ENCODE assay signal across 1 cellular context in the genomic region with DNA sequence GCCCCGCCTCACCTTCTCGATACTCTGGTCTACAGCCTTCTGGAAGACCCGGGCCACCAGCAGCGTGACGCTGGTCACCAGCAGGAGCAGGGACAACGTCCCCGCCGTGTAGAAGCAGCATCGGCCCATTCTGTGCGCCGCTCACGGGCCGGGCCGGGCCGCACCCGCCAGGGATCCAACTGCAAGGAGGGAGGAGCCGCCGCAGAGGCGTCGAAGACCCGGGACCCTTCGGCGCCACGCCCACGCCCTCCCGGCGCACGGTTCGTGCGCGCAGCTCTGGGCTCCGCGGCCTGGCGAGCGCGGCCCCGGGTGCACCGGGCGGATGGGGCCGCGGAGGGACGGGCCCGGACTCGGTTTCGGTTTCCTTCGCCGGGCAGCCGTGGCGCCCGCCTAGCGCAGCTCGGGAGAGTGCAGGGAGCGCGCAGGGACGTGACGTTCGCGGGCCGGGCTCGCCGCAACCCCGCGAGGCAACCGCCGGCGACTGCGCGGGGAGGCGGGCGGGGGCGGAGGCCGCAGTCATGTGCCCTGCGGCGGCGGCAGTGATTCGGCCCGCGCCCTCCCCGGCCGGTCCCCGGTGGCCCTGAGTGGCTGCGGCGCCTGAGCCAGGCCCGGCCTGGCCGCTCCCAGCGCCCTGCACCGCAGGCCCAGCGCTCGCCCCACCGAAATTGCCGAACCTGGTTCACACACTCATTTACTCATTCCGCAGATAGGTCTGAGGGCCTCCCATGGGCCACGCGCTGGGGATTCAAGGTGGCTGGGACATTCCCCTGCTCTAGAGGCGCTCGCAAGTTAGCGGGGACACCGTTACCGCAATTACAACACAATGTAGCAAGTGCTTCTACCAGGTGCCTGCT.
TF ChIP-seq lines count a peak whose summit lies in the region.

A gene with protein sequence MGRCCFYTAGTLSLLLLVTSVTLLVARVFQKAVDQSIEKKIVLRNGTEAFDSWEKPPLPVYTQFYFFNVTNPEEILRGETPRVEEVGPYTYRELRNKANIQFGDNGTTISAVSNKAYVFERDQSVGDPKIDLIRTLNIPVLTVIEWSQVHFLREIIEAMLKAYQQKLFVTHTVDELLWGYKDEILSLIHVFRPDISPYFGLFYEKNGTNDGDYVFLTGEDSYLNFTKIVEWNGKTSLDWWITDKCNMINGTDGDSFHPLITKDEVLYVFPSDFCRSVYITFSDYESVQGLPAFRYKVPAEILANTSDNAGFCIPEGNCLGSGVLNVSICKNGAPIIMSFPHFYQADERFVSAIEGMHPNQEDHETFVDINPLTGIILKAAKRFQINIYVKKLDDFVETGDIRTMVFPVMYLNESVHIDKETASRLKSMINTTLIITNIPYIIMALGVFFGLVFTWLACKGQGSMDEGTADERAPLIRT (minus strand): TSS at position 410 of the 854 bp plus-strand sequence. CDS start 281 bp downstream, at position 129.

TF ChIP-seq in H1, 55 proteins besides CTCF, POLR2A, EP300 and RAD21 (continues in another document):
- TF ChIP-seq SAP30 (IDR thresholded peaks at IDR 0.05; ENCODE audit: insufficient read depth, insufficient replicate concordance, low read length) (no peak), POU5F1 (IDR thresholded peaks at IDR 0.05; ENCODE audit: low read depth, low read length) (no peak), HDAC2 (IDR thresholded peaks at IDR 0.05; ENCODE audit: borderline replicate concordance in 1 of 2, low read depth in 2 of 2, low read length in 2 of 2) (no peak), BRCA1 (IDR thresholded peaks at IDR 0.05; ENCODE audit: low read depth, low read length) (no peak), SP1 (IDR thresholded peaks at IDR 0.05; ENCODE audit: low read depth, low read length) (no peak), RFX5 (IDR thresholded peaks at IDR 0.05; ENCODE audit: borderline replicate concordance, low read depth, low read length) (no peak), KDM5A (IDR thresholded peaks at IDR 0.05; ENCODE audit: low read length) (no peak), RBBP5 (IDR thresholded peaks at IDR 0.05; ENCODE audit: borderline replicate concordance, low read depth, low read length) (peak; percentile 97), JUN (IDR thresholded peaks at IDR 0.05; ENCODE audit: low read depth, low read length) (no peak), SIRT6 (IDR thresholded peaks at IDR 0.05; ENCODE audit: low read length) (no peak), ATF3 (IDR thresholded peaks at IDR 0.05; ENCODE audit: insufficient read depth, low read depth, low read length) (no peak; the same call in 1 of the 2 replicates), SUZ12 (IDR thresholded peaks at IDR 0.05; ENCODE audit: low read length) (no peak), PHF8 (conservative IDR thresholded peaks at IDR 0.05; ENCODE audit: low read depth, low read length) (peak; percentile 89), YY1 (IDR thresholded peaks at IDR 0.05; ENCODE audit: low read depth, low read length) (no peak), TCF12 (IDR thresholded peaks at IDR 0.05; ENCODE audit: low read depth, low read length) (no peak), CBX5 (IDR thresholded peaks at IDR 0.05; ENCODE audit: low read depth, low read length) (no peak), E2F6 (IDR thresholded peaks at IDR 0.05) (peak; percentile 32; the same call in 1 of the 2 replicates), TBP (IDR thresholded peaks at IDR 0.05; ENCODE audit: low read depth, low read length) (no peak; the same call in 1 of the 2 replicates), EZH2 (IDR thresholded peaks at IDR 0.05; ENCODE audit: low read depth, low read length, severe bottlenecking) (peak; percentile 22), HDAC6 (IDR thresholded peaks at IDR 0.05; ENCODE audit: low read depth, low read length) (no peak), GTF2F1 (IDR thresholded peaks at IDR 0.05; ENCODE audit: borderline replicate concordance, low read depth, low read length) (no peak), BACH1 (IDR thresholded peaks at IDR 0.05; ENCODE audit: low read length) (no peak; the same call in 1 of the 2 replicates), EGR1 (IDR thresholded peaks at IDR 0.05; ENCODE audit: borderline replicate concordance, low read depth, low read length) (peak; percentile 75), KDM4A (IDR thresholded peaks at IDR 0.05; ENCODE audit: low read depth, low read length, severe bottlenecking) (peak; percentile 72), ASH2L (IDR thresholded peaks at IDR 0.05; ENCODE audit: low read length) (peak; percentile 96), JUND (IDR thresholded peaks at IDR 0.05; ENCODE audit: low read length) (no peak), RNF2 (IDR thresholded peaks at IDR 0.05; ENCODE audit: borderline replicate concordance, low read depth, low read length, missing control alignments, poor library complexity, severe bottlenecking) (no peak), SP2 (IDR thresholded peaks at IDR 0.05; ENCODE audit: low read length) (no peak), TEAD4 (IDR thresholded peaks at IDR 0.05; ENCODE audit: low read depth, low read length) (no peak), ATF2 (IDR thresholded peaks at IDR 0.05; ENCODE audit: low read length) (no peak), POLR2AphosphoS5 (IDR thresholded peaks at IDR 0.05; ENCODE audit: low read depth, low read length) (peak; percentile 64; the same call in 1 of the 2 replicates), SIN3A (conservative IDR thresholded peaks at IDR 0.05 in 1 of 2, IDR thresholded peaks at IDR 0.05 in 1 of 2; ENCODE audit: low read depth in 1 of 2, low read length in 2 of 2) (no peak; a peak in 1 of 4 replicates), CHD1 (IDR thresholded peaks at IDR 0.05; ENCODE audit: low read depth, low read length) (no peak), GABPA (IDR thresholded peaks at IDR 0.05; ENCODE audit: borderline replicate concordance, insufficient read depth, low read length) (no peak), ZNF274 (IDR thresholded peaks at IDR 0.05; ENCODE audit: borderline replicate concordance, extremely low read depth, low read length) (no peak), RXRA (IDR thresholded peaks at IDR 0.05; ENCODE audit: insufficient read depth, low read depth, low read length) (no peak), CREB1 (IDR thresholded peaks at IDR 0.05) (peak; percentile 39), TAF7 (optimal IDR thresholded peaks at IDR 0.05; ENCODE audit: borderline replicate concordance, low read depth, low read length) (peak; percentile 30), SP4 (IDR thresholded peaks at IDR 0.05; ENCODE audit: low read length) (no peak), SIX5 (IDR thresholded peaks at IDR 0.05; ENCODE audit: low read depth, low read length) (no peak), CEBPB (IDR thresholded peaks at IDR 0.05; ENCODE audit: low read depth, low read length) (no peak), SRF (IDR thresholded peaks at IDR 0.05; ENCODE audit: low read depth, low read length) (no peak), MAFK (IDR thresholded peaks at IDR 0.05; ENCODE audit: low read depth, low read length) (no peak), CBX8 (IDR thresholded peaks at IDR 0.05; ENCODE audit: borderline replicate concordance, low read depth, low read length) (no peak), NRF1 (IDR thresholded peaks at IDR 0.05; ENCODE audit: low read depth, low read length) (0 out of 2 replicates have a peak, but pooled peaks have one; percentile 4), NANOG (IDR thresholded peaks at IDR 0.05; ENCODE audit: insufficient read depth, low read depth, low read length, poor library complexity, severe bottlenecking) (no peak)
- TF ChIP-seq, protein P1, sequence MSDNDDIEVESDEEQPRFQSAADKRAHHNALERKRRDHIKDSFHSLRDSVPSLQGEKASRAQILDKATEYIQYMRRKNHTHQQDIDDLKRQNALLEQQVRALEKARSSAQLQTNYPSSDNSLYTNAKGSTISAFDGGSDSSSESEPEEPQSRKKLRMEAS (IDR thresholded peaks at IDR 0.05): peak; percentile 62; the same call in 1 of the 2 replicates
- TF ChIP-seq, protein P2, sequence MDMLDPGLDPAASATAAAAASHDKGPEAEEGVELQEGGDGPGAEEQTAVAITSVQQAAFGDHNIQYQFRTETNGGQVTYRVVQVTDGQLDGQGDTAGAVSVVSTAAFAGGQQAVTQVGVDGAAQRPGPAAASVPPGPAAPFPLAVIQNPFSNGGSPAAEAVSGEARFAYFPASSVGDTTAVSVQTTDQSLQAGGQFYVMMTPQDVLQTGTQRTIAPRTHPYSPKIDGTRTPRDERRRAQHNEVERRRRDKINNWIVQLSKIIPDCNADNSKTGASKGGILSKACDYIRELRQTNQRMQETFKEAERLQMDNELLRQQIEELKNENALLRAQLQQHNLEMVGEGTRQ (IDR thresholded peaks at IDR 0.05; ENCODE audit: low read length): peak; percentile 53
- TF ChIP-seq, protein P3, sequence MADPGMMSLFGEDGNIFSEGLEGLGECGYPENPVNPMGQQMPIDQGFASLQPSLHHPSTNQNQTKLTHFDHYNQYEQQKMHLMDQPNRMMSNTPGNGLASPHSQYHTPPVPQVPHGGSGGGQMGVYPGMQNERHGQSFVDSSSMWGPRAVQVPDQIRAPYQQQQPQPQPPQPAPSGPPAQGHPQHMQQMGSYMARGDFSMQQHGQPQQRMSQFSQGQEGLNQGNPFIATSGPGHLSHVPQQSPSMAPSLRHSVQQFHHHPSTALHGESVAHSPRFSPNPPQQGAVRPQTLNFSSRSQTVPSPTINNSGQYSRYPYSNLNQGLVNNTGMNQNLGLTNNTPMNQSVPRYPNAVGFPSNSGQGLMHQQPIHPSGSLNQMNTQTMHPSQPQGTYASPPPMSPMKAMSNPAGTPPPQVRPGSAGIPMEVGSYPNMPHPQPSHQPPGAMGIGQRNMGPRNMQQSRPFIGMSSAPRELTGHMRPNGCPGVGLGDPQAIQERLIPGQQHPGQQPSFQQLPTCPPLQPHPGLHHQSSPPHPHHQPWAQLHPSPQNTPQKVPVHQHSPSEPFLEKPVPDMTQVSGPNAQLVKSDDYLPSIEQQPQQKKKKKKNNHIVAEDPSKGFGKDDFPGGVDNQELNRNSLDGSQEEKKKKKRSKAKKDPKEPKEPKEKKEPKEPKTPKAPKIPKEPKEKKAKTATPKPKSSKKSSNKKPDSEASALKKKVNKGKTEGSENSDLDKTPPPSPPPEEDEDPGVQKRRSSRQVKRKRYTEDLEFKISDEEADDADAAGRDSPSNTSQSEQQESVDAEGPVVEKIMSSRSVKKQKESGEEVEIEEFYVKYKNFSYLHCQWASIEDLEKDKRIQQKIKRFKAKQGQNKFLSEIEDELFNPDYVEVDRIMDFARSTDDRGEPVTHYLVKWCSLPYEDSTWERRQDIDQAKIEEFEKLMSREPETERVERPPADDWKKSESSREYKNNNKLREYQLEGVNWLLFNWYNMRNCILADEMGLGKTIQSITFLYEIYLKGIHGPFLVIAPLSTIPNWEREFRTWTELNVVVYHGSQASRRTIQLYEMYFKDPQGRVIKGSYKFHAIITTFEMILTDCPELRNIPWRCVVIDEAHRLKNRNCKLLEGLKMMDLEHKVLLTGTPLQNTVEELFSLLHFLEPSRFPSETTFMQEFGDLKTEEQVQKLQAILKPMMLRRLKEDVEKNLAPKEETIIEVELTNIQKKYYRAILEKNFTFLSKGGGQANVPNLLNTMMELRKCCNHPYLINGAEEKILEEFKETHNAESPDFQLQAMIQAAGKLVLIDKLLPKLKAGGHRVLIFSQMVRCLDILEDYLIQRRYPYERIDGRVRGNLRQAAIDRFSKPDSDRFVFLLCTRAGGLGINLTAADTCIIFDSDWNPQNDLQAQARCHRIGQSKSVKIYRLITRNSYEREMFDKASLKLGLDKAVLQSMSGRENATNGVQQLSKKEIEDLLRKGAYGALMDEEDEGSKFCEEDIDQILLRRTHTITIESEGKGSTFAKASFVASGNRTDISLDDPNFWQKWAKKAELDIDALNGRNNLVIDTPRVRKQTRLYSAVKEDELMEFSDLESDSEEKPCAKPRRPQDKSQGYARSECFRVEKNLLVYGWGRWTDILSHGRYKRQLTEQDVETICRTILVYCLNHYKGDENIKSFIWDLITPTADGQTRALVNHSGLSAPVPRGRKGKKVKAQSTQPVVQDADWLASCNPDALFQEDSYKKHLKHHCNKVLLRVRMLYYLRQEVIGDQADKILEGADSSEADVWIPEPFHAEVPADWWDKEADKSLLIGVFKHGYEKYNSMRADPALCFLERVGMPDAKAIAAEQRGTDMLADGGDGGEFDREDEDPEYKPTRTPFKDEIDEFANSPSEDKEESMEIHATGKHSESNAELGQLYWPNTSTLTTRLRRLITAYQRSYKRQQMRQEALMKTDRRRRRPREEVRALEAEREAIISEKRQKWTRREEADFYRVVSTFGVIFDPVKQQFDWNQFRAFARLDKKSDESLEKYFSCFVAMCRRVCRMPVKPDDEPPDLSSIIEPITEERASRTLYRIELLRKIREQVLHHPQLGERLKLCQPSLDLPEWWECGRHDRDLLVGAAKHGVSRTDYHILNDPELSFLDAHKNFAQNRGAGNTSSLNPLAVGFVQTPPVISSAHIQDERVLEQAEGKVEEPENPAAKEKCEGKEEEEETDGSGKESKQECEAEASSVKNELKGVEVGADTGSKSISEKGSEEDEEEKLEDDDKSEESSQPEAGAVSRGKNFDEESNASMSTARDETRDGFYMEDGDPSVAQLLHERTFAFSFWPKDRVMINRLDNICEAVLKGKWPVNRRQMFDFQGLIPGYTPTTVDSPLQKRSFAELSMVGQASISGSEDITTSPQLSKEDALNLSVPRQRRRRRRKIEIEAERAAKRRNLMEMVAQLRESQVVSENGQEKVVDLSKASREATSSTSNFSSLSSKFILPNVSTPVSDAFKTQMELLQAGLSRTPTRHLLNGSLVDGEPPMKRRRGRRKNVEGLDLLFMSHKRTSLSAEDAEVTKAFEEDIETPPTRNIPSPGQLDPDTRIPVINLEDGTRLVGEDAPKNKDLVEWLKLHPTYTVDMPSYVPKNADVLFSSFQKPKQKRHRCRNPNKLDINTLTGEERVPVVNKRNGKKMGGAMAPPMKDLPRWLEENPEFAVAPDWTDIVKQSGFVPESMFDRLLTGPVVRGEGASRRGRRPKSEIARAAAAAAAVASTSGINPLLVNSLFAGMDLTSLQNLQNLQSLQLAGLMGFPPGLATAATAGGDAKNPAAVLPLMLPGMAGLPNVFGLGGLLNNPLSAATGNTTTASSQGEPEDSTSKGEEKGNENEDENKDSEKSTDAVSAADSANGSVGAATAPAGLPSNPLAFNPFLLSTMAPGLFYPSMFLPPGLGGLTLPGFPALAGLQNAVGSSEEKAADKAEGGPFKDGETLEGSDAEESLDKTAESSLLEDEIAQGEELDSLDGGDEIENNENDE (IDR thresholded peaks at IDR 0.05; ENCODE audit: insufficient replicate concordance, low read length): no peak
